ENCODE assay signal across 1 cellular context in the genomic region with DNA sequence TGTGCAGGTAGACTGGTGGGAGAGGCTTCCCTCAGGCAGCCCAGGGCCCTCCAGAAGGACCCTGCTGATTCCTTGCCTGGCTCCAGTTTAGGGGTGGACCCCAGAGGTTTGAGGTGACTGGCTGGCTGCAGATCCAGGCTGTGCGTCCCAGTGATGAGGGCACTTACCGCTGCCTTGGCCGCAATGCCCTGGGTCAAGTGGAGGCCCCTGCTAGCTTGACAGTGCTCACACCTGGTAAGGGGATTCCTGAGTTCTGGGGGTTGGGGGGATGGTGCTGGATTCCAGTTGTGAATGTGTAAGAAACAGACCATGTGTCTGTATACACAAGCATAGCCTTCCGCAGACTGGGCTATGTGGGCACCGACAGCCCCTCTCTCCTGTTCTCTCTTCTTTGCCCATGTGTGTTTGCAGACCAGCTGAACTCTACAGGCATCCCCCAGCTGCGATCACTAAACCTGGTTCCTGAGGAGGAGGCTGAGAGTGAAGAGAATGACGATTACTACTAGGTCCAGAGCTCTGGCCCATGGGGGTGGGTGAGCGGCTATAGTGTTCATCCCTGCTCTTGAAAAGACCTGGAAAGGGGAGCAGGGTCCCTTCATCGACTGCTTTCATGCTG.
TF ChIP-seq lines count a peak whose summit lies in the region.

No MANE protein-coding gene starts in this region.

TF ChIP-seq in H1, 55 proteins besides CTCF, POLR2A, EP300 and RAD21:
- TF ChIP-seq HDAC2 (IDR thresholded peaks at IDR 0.05; ENCODE audit: borderline replicate concordance in 1 of 2, low read depth in 2 of 2, low read length in 2 of 2) (no peak), CTBP2 (IDR thresholded peaks at IDR 0.05; ENCODE audit: borderline replicate concordance, insufficient read depth, insufficient read length, low read length) (no peak), EZH2 (IDR thresholded peaks at IDR 0.05; ENCODE audit: low read depth, low read length, severe bottlenecking) (no peak), EGR1 (IDR thresholded peaks at IDR 0.05; ENCODE audit: borderline replicate concordance, low read depth, low read length) (no peak), SIRT6 (IDR thresholded peaks at IDR 0.05; ENCODE audit: low read length) (no peak), TEAD4 (IDR thresholded peaks at IDR 0.05; ENCODE audit: low read depth, low read length) (no peak), SP4 (IDR thresholded peaks at IDR 0.05; ENCODE audit: low read length) (no peak), TAF1 (IDR thresholded peaks at IDR 0.05; ENCODE audit: low read depth, low read length) (no peak)
- TF ChIP-seq, protein P1, sequence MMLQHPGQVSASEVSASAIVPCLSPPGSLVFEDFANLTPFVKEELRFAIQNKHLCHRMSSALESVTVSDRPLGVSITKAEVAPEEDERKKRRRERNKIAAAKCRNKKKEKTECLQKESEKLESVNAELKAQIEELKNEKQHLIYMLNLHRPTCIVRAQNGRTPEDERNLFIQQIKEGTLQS (IDR thresholded peaks at IDR 0.05; ENCODE audit: insufficient read depth, low read depth, low read length), result no peak
- TF ChIP-seq, protein P2, sequence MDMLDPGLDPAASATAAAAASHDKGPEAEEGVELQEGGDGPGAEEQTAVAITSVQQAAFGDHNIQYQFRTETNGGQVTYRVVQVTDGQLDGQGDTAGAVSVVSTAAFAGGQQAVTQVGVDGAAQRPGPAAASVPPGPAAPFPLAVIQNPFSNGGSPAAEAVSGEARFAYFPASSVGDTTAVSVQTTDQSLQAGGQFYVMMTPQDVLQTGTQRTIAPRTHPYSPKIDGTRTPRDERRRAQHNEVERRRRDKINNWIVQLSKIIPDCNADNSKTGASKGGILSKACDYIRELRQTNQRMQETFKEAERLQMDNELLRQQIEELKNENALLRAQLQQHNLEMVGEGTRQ (IDR thresholded peaks at IDR 0.05; ENCODE audit: low read length), result no peak
